9 cellular contexts compared by ENCODE assay signal in the genomic region with DNA sequence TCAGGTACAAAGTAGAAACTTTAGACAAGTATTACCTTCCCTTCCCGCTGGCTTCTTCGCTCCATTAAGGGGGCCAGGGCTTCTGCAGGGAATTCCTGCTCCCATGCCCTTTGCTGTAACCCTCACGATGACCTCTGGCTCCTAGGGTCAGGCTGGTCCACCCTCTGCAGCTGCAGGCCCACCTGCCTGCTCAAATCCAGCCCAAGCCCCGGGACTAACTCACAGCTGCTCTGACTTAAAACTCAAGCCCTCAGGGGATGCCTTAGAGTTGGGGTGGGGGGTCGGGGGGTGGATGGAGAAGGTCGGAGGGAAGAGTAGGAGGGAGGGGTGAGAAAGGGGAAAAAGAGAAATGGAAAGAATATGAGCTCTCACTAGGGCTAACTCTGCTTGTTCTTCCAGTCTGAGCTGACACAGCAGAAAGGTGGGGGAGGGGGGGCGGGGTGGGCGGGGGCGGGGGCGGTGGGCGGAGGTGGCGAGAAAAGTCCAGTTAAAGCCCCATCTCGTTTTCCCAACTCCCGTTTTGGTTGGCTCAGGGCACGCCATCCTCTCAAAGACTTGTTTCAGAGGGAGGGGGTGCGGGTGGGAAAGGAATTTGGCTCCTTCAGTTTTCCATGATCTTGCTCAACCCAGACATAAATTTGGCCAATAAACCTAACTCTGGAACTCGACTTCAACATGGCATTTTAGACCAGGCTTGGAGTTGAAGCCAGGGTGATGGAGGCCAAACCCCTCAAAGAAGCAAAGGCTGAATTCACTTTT. TPM values are rescaled to one million over a fixed set of nuclear protein-coding genes. Genes with fewer than 3 reads are reported as not detected.
DNase-seq lines count a peak whose midpoint lies in the region; ATAC-seq and TF ChIP-seq lines count a peak whose summit lies in the region.
"Had no signal": no experiment of that assay in that cellular context is flagged by ENCODE, and none has a peak within 500 bp of the region (broad histone marks: within the 10 kb centered on the region; RNA-seq: fewer than 3 reads in every experiment).

No MANE protein-coding gene starts in this region.

- no peak for TF ChIP-seq POLR2A in heart left ventricle (IDR thresholded peaks at IDR 0.05)

- no peaks in the 10 kb centered on the region for H3K9me3 ChIP-seq in heart left ventricle

- H3K4me1 ChIP-seq in heart left ventricle: peaks cover 0 to 84% (median 33%) of the 10 kb centered on the region in 12 donors

- peak overlapping the region; percentile 71 for H3K4me3 Mint-ChIP-seq in activated T-helper 17 cell treated with anti-CD3 and anti-CD28 coated beads, Interleukin-2, amount 50 U/mL, for 72 hours
- peak overlapping the region in 1 of 2 donors; percentile 53 for H3K4me3 Mint-ChIP-seq in effector memory CD8-positive, alpha-beta T cell

- intact Hi-C loops in heart left ventricle (cut with DNase I): loop anchor here in 8 of 10 donors (5.0 to 10.0 kb wide), 10 partner anchors 164 to 1027 kb away; no protein-coding TSS in a partner anchor

- peaks cover 0 to 57% (median 0%) of the 10 kb centered on the region in 9 donors for H3K27me3 ChIP-seq in heart left ventricle

- peak overlapping the region; percentile 57 to 93 (median 86) for H3K27ac ChIP-seq in heart left ventricle

- H3K36me3 Mint-ChIP-seq in activated T-helper 17 cell treated with anti-CD3 and anti-CD28 coated beads, Interleukin-2, amount 50 U/mL, for 72 hours (ENCODE audit: low read depth): no peaks in the 10 kb centered on the region
- H3K36me3 Mint-ChIP-seq in effector memory CD8-positive, alpha-beta T cell (ENCODE audit: insufficient read depth): no peaks in the 10 kb centered on the region

- TF ChIP-seq CTCF in heart left ventricle (IDR thresholded peaks at IDR 0.05) (no peak), retinal pigment epithelial cell (conservative IDR thresholded peaks at IDR 0.05; ENCODE audit: low read depth, low read length) (no peak)

- H3K4me3 ChIP-seq in heart left ventricle: peak overlapping the region in 10 of 12 donors; percentile 30 to 80 (median 63)
- H3K4me3 ChIP-seq in retinal pigment epithelial cell (ENCODE audit: low read length): peak overlapping the region; percentile 41

- WGBS in heart left ventricle, 4 donors: 22 to 30% (median 27%) methylated on average over 16 to 17 of the region's 17 CpGs

- ATAC-seq in activated T-helper 17 cell treated with anti-CD3 and anti-CD28 coated beads, Interleukin-2, amount 50 U/mL, for 72 hours (replicated peaks): no peak
- no peak for ATAC-seq in heart left ventricle
- no peak for ATAC-seq in effector memory CD8-positive, alpha-beta T cell (replicated peaks)

- no peaks in the 10 kb centered on the region for H3K9me3 Mint-ChIP-seq in activated T-helper 17 cell treated with anti-CD3 and anti-CD28 coated beads, Interleukin-2, amount 50 U/mL, for 72 hours
- H3K9me3 Mint-ChIP-seq in effector memory CD8-positive, alpha-beta T cell: no peaks in the 10 kb centered on the region

- peaks cover 59% of the 10 kb centered on the region for H3K27me3 Mint-ChIP-seq in activated T-helper 17 cell treated with anti-CD3 and anti-CD28 coated beads, Interleukin-2, amount 50 U/mL, for 72 hours
- H3K27me3 Mint-ChIP-seq in effector memory CD8-positive, alpha-beta T cell: peaks cover 66 to 68% of the 10 kb centered on the region in 2 donors

- peaks cover 0 to 37% (median 4%) of the 10 kb centered on the region in 9 donors for H3K36me3 ChIP-seq in heart left ventricle

- peaks cover 6% of the 10 kb centered on the region for H3K4me1 Mint-ChIP-seq in activated T-helper 17 cell treated with anti-CD3 and anti-CD28 coated beads, Interleukin-2, amount 50 U/mL, for 72 hours
- peaks cover 25 to 31% of the 10 kb centered on the region in 2 donors for H3K4me1 Mint-ChIP-seq in effector memory CD8-positive, alpha-beta T cell (ENCODE audit: low read depth in 2 of 2)

- no peak overlapping the region for H3K27ac Mint-ChIP-seq in activated T-helper 17 cell treated with anti-CD3 and anti-CD28 coated beads, Interleukin-2, amount 50 U/mL, for 72 hours
- H3K27ac Mint-ChIP-seq in effector memory CD8-positive, alpha-beta T cell: peak overlapping the region in 1 of 2 donors; percentile 4

- DNase-seq in GM04503 (ENCODE audit: low read depth) (peak; percentile 32), heart left ventricle (no peak), retinal pigment epithelial cell (ENCODE audit: low read depth) (no peak), OCI-M2 (lab: John Stamatoyannopoulos, UW; ENCODE audit: unreplicated experiment) (no peak)
- DNase-seq in stimulated activated CD8-positive, alpha-beta memory T cell treated with anti-CD3 and anti-CD28 coated beads, Interleukin-4, amount 100 ng/mL, for 48 hours: no peak
- DNase-seq in stimulated activated naive CD4-positive, alpha-beta T cell treated with Interleukin-2 at 50 U/mL for 16 hours (lab: John Stamatoyannopoulos, UW): no peak
- DNase-seq in effector memory CD8-positive, alpha-beta T cell: no peak
- DNase-seq: activated CD8-positive, alpha-beta memory T cell treated with anti-CD3 and anti-CD28 coated beads for 24 hours had no signal

RNA-seq across cellular contexts. Expression of a gene that starts 4.7 kb away (rescaled TPM):
- total RNA-seq in activated T-helper 17 cell treated with anti-CD3 and anti-CD28 coated beads, Interleukin-2, amount 50 U/mL, for 72 hours: not detected
- total RNA-seq in heart left ventricle: 100 to 1,000 TPM in 8 of 9 donors, 10 to 100 TPM in 1; 83.1 to 441 (median 157) TPM
- polyA plus RNA-seq in heart left ventricle: 100 to 1,000 TPM in 1 of 2 donors, 10 to 100 TPM in 1; 58.2 to 108 TPM

RNA-seq across cellular contexts. Expression of a gene that starts 57.4 kb away (rescaled TPM):
- under 1 TPM in 1 of 2 donors, not detected in 1; 0.32 TPM for total RNA-seq in activated T-helper 17 cell treated with anti-CD3 and anti-CD28 coated beads, Interleukin-2, amount 50 U/mL, for 72 hours
- 100 to 1,000 TPM in 6 of 9 donors, 10 to 100 TPM in 3; 57.2 to 326 (median 113) TPM for total RNA-seq in heart left ventricle
- 100 to 1,000 TPM in 1 of 2 donors, 10 to 100 TPM in 1; 90.7 to 172 TPM for polyA plus RNA-seq in heart left ventricle

Comparison
In these comparisons a context has a peak if more than half of its experiments do, and no peak if none do; other contexts are left out.
1. RNA of a gene that starts 4.7 kb away (total RNA-seq): 83.1 to 441 TPM in heart left ventricle; not detected in activated T-helper 17 cell treated with anti-CD3 and anti-CD28 coated beads, Interleukin-2, amount 50 U/mL, for 72 hours; every median in the first group is over 10 times any median in the second.
2. RNA of a gene that starts 57.4 kb away (total RNA-seq): 57.2 to 326 TPM in heart left ventricle; 0.32 TPM in activated T-helper 17 cell treated with anti-CD3 and anti-CD28 coated beads, Interleukin-2, amount 50 U/mL, for 72 hours; every median in the first group is over 10 times any median in the second.